ENCODE assay signal across 1 cellular context in the genomic region with DNA sequence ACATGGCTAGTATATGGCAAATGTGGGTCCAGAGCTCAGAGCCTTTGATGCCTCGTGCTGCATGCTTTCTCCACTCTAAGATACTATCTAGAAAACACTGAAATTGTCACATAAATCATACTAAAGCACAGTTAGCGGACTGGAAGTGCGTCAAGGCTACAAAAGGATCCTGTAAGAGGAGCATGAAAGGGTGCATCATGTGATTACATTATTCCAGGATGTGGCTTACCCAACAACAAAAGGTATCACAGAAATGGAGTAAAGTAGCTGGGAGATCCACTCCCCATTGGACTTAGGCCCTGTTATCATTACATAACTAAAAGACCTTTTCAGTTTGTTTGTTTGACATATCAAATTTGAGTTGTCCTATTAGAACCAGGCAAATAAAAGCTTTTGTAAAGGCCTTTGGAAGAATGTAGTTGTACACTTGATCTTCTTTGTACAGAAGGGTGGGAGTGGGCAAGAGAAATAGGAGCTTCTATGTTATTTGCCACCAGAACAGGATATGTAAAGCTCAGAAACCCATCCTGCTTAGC.
TF ChIP-seq lines count a peak whose summit lies in the region.

No MANE protein-coding gene starts in this region.

TF ChIP-seq in HepG2, 621 proteins besides CTCF, POLR2A, EP300 and RAD21 (continued from another document and continues in another):
- TF ChIP-seq RCOR2 (CRISPR knock-in tag; IDR thresholded peaks at IDR 0.05), result peak; percentile 80
- peak; percentile 56; the same call in 1 of the 2 replicates for TF ChIP-seq EHMT2 (IDR thresholded peaks at IDR 0.05; ENCODE audit: borderline replicate concordance, low read depth, low read length)
- TF ChIP-seq RARG (CRISPR knock-in tag; IDR thresholded peaks at IDR 0.05; ENCODE audit: low read depth), result no peak
- TF ChIP-seq HOXA7 (CRISPR knock-in tag; IDR thresholded peaks at IDR 0.05), result no peak
- TF ChIP-seq, protein P1, sequence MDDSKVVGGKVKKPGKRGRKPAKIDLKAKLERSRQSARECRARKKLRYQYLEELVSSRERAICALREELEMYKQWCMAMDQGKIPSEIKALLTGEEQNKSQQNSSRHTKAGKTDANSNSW (CRISPR knock-in tag; IDR thresholded peaks at IDR 0.05; ENCODE audit: borderline replicate concordance), result no peak
- TF ChIP-seq, protein P2, sequence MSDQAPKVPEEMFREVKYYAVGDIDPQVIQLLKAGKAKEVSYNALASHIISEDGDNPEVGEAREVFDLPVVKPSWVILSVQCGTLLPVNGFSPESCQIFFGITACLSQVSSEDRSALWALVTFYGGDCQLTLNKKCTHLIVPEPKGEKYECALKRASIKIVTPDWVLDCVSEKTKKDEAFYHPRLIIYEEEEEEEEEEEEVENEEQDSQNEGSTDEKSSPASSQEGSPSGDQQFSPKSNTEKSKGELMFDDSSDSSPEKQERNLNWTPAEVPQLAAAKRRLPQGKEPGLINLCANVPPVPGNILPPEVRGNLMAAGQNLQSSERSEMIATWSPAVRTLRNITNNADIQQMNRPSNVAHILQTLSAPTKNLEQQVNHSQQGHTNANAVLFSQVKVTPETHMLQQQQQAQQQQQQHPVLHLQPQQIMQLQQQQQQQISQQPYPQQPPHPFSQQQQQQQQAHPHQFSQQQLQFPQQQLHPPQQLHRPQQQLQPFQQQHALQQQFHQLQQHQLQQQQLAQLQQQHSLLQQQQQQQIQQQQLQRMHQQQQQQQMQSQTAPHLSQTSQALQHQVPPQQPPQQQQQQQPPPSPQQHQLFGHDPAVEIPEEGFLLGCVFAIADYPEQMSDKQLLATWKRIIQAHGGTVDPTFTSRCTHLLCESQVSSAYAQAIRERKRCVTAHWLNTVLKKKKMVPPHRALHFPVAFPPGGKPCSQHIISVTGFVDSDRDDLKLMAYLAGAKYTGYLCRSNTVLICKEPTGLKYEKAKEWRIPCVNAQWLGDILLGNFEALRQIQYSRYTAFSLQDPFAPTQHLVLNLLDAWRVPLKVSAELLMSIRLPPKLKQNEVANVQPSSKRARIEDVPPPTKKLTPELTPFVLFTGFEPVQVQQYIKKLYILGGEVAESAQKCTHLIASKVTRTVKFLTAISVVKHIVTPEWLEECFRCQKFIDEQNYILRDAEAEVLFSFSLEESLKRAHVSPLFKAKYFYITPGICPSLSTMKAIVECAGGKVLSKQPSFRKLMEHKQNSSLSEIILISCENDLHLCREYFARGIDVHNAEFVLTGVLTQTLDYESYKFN (CRISPR knock-in tag; conservative IDR thresholded peaks at IDR 0.05), result peak; percentile 87
- no peak for TF ChIP-seq ZNF549 (CRISPR knock-in tag; IDR thresholded peaks at IDR 0.05)
- TF ChIP-seq SRSF1 (optimal IDR thresholded peaks at IDR 0.05; ENCODE audit: low read depth, low read length), result no peak
- TF ChIP-seq SMAD3 (CRISPR knock-in tag; IDR thresholded peaks at IDR 0.05), result 0 out of 2 replicates have a peak, but pooled peaks have one; percentile 34
- TF ChIP-seq, protein P3, sequence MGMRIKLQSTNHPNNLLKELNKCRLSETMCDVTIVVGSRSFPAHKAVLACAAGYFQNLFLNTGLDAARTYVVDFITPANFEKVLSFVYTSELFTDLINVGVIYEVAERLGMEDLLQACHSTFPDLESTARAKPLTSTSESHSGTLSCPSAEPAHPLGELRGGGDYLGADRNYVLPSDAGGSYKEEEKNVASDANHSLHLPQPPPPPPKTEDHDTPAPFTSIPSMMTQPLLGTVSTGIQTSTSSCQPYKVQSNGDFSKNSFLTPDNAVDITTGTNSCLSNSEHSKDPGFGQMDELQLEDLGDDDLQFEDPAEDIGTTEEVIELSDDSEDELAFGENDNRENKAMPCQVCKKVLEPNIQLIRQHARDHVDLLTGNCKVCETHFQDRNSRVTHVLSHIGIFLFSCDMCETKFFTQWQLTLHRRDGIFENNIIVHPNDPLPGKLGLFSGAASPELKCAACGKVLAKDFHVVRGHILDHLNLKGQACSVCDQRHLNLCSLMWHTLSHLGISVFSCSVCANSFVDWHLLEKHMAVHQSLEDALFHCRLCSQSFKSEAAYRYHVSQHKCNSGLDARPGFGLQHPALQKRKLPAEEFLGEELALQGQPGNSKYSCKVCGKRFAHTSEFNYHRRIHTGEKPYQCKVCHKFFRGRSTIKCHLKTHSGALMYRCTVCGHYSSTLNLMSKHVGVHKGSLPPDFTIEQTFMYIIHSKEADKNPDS (CRISPR knock-in tag; IDR thresholded peaks at IDR 0.05), result no peak
- no peak for TF ChIP-seq ZNF225 (CRISPR knock-in tag; IDR thresholded peaks at IDR 0.05)
- TF ChIP-seq TRIM24 (CRISPR knock-in tag; IDR thresholded peaks at IDR 0.05), result no peak
- no peak for TF ChIP-seq MTA3 (CRISPR knock-in tag; IDR thresholded peaks at IDR 0.05)
- no peak for TF ChIP-seq NAIF1 (CRISPR knock-in tag; IDR thresholded peaks at IDR 0.05; ENCODE audit: borderline replicate concordance)
- no peak for TF ChIP-seq SNAPC4 (CRISPR knock-in tag; IDR thresholded peaks at IDR 0.05)
- TF ChIP-seq ZNF772 (CRISPR knock-in tag; IDR thresholded peaks at IDR 0.05), result no peak
- no peak for TF ChIP-seq PAWR (CRISPR knock-in tag; IDR thresholded peaks at IDR 0.05; ENCODE audit: borderline replicate concordance)
- TF ChIP-seq SAFB2 (CRISPR knock-in tag; IDR thresholded peaks at IDR 0.05; ENCODE audit: borderline replicate concordance, low read depth), result no peak; the same call in 1 of the 2 replicates
- no peak for TF ChIP-seq ZKSCAN5 (CRISPR knock-in tag; IDR thresholded peaks at IDR 0.05)
- TF ChIP-seq ZSCAN29 (CRISPR knock-in tag; conservative IDR thresholded peaks at IDR 0.05), result no peak
- TF ChIP-seq, protein P4, sequence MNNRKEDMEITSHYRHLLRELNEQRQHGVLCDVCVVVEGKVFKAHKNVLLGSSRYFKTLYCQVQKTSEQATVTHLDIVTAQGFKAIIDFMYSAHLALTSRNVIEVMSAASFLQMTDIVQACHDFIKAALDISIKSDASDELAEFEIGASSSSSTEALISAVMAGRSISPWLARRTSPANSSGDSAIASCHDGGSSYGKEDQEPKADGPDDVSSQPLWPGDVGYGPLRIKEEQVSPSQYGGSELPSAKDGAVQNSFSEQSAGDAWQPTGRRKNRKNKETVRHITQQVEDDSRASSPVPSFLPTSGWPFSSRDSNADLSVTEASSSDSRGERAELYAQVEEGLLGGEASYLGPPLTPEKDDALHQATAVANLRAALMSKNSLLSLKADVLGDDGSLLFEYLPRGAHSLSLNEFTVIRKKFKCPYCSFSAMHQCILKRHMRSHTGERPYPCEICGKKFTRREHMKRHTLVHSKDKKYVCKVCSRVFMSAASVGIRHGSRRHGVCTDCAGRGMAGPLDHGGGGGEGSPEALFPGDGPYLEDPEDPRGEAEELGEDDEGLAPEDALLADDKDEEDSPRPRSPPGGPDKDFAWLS (CRISPR knock-in tag; IDR thresholded peaks at IDR 0.05; ENCODE audit: borderline replicate concordance), result no peak
- TF ChIP-seq ZNF776 (CRISPR knock-in tag; IDR thresholded peaks at IDR 0.05), result no peak
- no peak for TF ChIP-seq GMEB2 (CRISPR knock-in tag; IDR thresholded peaks at IDR 0.05; ENCODE audit: low read depth)
- TF ChIP-seq, protein P5, sequence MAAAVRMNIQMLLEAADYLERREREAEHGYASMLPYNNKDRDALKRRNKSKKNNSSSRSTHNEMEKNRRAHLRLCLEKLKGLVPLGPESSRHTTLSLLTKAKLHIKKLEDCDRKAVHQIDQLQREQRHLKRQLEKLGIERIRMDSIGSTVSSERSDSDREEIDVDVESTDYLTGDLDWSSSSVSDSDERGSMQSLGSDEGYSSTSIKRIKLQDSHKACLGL (CRISPR knock-in tag; IDR thresholded peaks at IDR 0.05), result no peak
- TF ChIP-seq PHF20 (CRISPR knock-in tag; IDR thresholded peaks at IDR 0.05), result no peak
- no peak for TF ChIP-seq HHEX (CRISPR knock-in tag; IDR thresholded peaks at IDR 0.05)
- no peak for TF ChIP-seq CHD2 (IDR thresholded peaks at IDR 0.05; ENCODE audit: low read depth, low read length)
- TF ChIP-seq DZIP1 (CRISPR knock-in tag; IDR thresholded peaks at IDR 0.05), result no peak
- no peak for TF ChIP-seq SNAI1 (CRISPR knock-in tag; IDR thresholded peaks at IDR 0.05; ENCODE audit: borderline replicate concordance)
- TF ChIP-seq BORCS8-MEF2B (CRISPR knock-in tag; IDR thresholded peaks at IDR 0.05), result no peak
- TF ChIP-seq ZNF687 (CRISPR knock-in tag; IDR thresholded peaks at IDR 0.05), result no peak
- TF ChIP-seq MIXL1 (CRISPR knock-in tag; IDR thresholded peaks at IDR 0.05), result no peak
- peak; percentile 43; the same call in 1 of the 2 replicates for TF ChIP-seq KDM6A (CRISPR knock-in tag; IDR thresholded peaks at IDR 0.05; ENCODE audit: low read depth)
- peak; percentile 67; the same call in 1 of the 2 replicates for TF ChIP-seq FOXA3 (CRISPR knock-in tag; IDR thresholded peaks at IDR 0.05)
- TF ChIP-seq EED (CRISPR knock-in tag; IDR thresholded peaks at IDR 0.05), result no peak
- no peak for TF ChIP-seq ZNF337 (CRISPR knock-in tag; IDR thresholded peaks at IDR 0.05; ENCODE audit: borderline replicate concordance, low read depth)
